Comparison of ENCODE assay signal across 8 cellular contexts in the genomic region with DNA sequence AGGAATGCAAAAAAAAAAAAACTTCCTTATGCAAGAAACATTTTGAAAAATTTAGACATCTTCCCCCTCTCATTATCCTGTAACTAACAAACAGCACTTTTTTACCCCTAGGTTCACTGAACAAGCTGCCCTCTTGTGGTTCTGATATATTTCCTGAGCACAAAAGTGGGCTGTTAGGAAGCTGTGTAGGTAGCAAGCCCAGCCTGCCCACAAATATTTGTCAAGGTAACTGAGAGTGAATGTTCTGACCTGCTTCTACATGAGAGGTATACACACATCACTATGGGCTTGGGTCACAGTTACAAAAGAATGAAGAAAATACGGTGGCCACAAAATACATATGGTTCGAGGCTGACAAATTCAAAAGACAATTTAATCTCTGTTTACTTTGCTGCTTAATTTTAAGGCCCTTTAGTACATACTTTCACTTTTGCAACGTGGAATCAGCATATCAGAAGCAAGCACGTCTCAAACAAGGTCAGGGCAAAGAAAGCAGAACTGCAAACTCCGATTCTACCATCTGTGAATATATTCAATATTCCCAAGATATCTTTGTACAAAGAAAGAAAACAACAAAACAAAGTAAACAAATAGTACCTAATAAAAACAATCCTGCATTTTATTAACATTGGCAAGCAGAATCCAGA.
A peak's percentile ranks its signal among the peaks of the same experiment; 100 is the strongest.
DNase-seq lines count a peak whose midpoint lies in the region; ATAC-seq, FAIRE-seq and TF ChIP-seq lines count a peak whose summit lies in the region.

No MANE protein-coding gene starts in this region.

- intact Hi-C loops in activated CD8-positive, alpha-beta T cell treated with anti-CD3 and anti-CD28 coated beads for 36 hours (cut with micrococcal nuclease) = loop anchor here (10.0 kb wide), 1 partner anchor 164 kb away; no protein-coding TSS in a partner anchor
- intact Hi-C loops in aorta (cut with DNase I) = no loop called here

- peak overlapping the region; percentile 63 for H3K27ac Mint-ChIP-seq in activated CD8-positive, alpha-beta T cell treated with anti-CD3 and anti-CD28 coated beads for 36 hours

- POLR2A ChIA-PET in activated CD8-positive, alpha-beta T cell treated with anti-CD3 and anti-CD28 coated beads for 36 hours (lab: Charles Lee) = interaction anchor here (1.5 kb wide), 1 partner anchor 9 kb away, joined by 3 read pairs; no protein-coding TSS in a partner anchor

- 4 to 7% (median 5%) methylated on average over 5 of the region's 5 CpGs for WGBS in small intestine, 3 donors
- 21 to 29% methylated on average over 5 of the region's 5 CpGs for WGBS in aorta, 2 donors

- ATAC-seq in HG02588 (IDR thresholded peaks at IDR 0.05; ENCODE audit: unreplicated experiment) = peak; percentile 52
- ATAC-seq in activated CD8-positive, alpha-beta T cell treated with anti-CD3 and anti-CD28 coated beads for 36 hours = peak; percentile 77
- ATAC-seq in aorta (ENCODE audit: low FRiP score) = no peak

- H3K27me3 ChIP-seq in cardiac muscle cell (no peaks in the 10 kb centered on the region), small intestine (ENCODE audit: control insufficient read depth in 2 of 2, insufficient read depth in 2 of 2, low read length in 2 of 2) (no peaks in the 10 kb centered on the region), aorta (ENCODE audit: control insufficient read depth in 1 of 2, insufficient read depth in 2 of 2, low read length in 1 of 2) (no peaks in the 10 kb centered on the region)

- H3K4me1 ChIP-seq in cardiac muscle cell (ENCODE audit: low read depth) = no peaks in the 10 kb centered on the region
- peaks cover 0 to 2% of the 10 kb centered on the region in 2 donors for H3K4me1 ChIP-seq in small intestine (ENCODE audit: control insufficient read depth in 2 of 2, insufficient read depth in 1 of 2, low read depth in 1 of 2, low read length in 1 of 2)
- no peaks in the 10 kb centered on the region for H3K4me1 ChIP-seq in aorta (ENCODE audit: control insufficient read depth in 1 of 2, insufficient read depth in 2 of 2, low read length in 2 of 2)

- CTCF ChIA-PET in activated CD8-positive, alpha-beta T cell treated with anti-CD3 and anti-CD28 coated beads for 36 hours (lab: Charles Lee) = interaction anchor here (1.1 to 1.9 kb wide), 3 partner anchors 13 to 309 kb away, joined by 4 to 5 read pairs (median 5); no protein-coding TSS in a partner anchor

- TF ChIP-seq CTCF in AG09319 (IDR thresholded peaks at IDR 0.05; ENCODE audit: low read depth, low read length) = peak; percentile 48
- peak; percentile 36 for TF ChIP-seq CTCF in GM12864 (IDR thresholded peaks at IDR 0.05; ENCODE audit: low read depth, low read length, missing control alignments)
- peak; percentile 41 for TF ChIP-seq CTCF in NB4 (IDR thresholded peaks at IDR 0.05; ENCODE audit: low read depth, low read length)
- peak; percentile 34 for TF ChIP-seq CTCF in activated CD8-positive, alpha-beta T cell treated with anti-CD3 and anti-CD28 coated beads for 36 hours (IDR thresholded peaks at IDR 0.05)
- peak; percentile 49 for TF ChIP-seq CTCF in cardiac muscle cell (IDR thresholded peaks at IDR 0.05; ENCODE audit: low read depth, low read length)

- H3K9me3 ChIP-seq in cardiac muscle cell (ENCODE audit: low read depth) (no peaks in the 10 kb centered on the region), small intestine (ENCODE audit: control insufficient read depth, low read depth) (no peaks in the 10 kb centered on the region), aorta (ENCODE audit: control insufficient read depth, low read length) (no peaks in the 10 kb centered on the region)

- no peaks in the 10 kb centered on the region for H3K27me3 Mint-ChIP-seq in activated CD8-positive, alpha-beta T cell treated with anti-CD3 and anti-CD28 coated beads for 36 hours

- no peak for TF ChIP-seq POLR2A in NB4 (IDR thresholded peaks at IDR 0.05; ENCODE audit: extremely low read depth, insufficient read length)

- no peaks in the 10 kb centered on the region for H3K36me3 Mint-ChIP-seq in activated CD8-positive, alpha-beta T cell treated with anti-CD3 and anti-CD28 coated beads for 36 hours (ENCODE audit: low read depth)

- DNase-seq in AG09319 (ENCODE audit: extremely low read depth, low read depth) (peak; percentile 19), GM12864 (ENCODE audit: low read depth) (peak; percentile 71), NB4 (ENCODE audit: low read depth) (peak; percentile 75), cardiac muscle cell (ENCODE audit: low read depth in 1 of 2, low spot score in 1 of 2) (peak; percentile 30 to 69), small intestine (peak; percentile 74), aorta (no peak)
- peak; percentile 32 for DNase-seq in activated CD8-positive, alpha-beta T cell treated with anti-CD3 and anti-CD28 coated beads for 36 hours

- H3K4me3 ChIP-seq in GM12864 (ENCODE audit: low read depth, low read length) = peak overlapping the region; percentile 30
- H3K4me3 ChIP-seq in NB4 (ENCODE audit: low read depth, low read length) = peak overlapping the region; percentile 59
- H3K4me3 ChIP-seq in cardiac muscle cell = no peak overlapping the region
- H3K4me3 ChIP-seq in small intestine (ENCODE audit: low read depth in 1 of 2, low read length in 2 of 2) = peak overlapping the region in 1 of 2 donors; percentile 33
- H3K4me3 ChIP-seq in aorta (ENCODE audit: low read length in 2 of 2) = no peak overlapping the region

- H3K9me3 Mint-ChIP-seq in activated CD8-positive, alpha-beta T cell treated with anti-CD3 and anti-CD28 coated beads for 36 hours = no peaks in the 10 kb centered on the region

- H3K36me3 ChIP-seq in cardiac muscle cell (no peaks in the 10 kb centered on the region), small intestine (ENCODE audit: control insufficient read depth in 2 of 2, insufficient read depth in 2 of 2, low read length in 2 of 2) (no peaks in the 10 kb centered on the region), aorta (ENCODE audit: control insufficient read depth in 1 of 2, insufficient read depth in 2 of 2, low read length in 1 of 2) (no peaks in the 10 kb centered on the region)

- FAIRE-seq in small intestine (lab: Jason Lieb, UNC) = no peak

- H3K4me1 Mint-ChIP-seq in activated CD8-positive, alpha-beta T cell treated with anti-CD3 and anti-CD28 coated beads for 36 hours (ENCODE audit: low read depth) = peaks cover 19% of the 10 kb centered on the region

- H3K4me3 Mint-ChIP-seq in activated CD8-positive, alpha-beta T cell treated with anti-CD3 and anti-CD28 coated beads for 36 hours = peak overlapping the region; percentile 59

- no peak overlapping the region for H3K27ac ChIP-seq in cardiac muscle cell
- peak overlapping the region; percentile 70 to 89 for H3K27ac ChIP-seq in small intestine (ENCODE audit: low read depth in 1 of 2, low read length in 1 of 2)
- H3K27ac ChIP-seq in aorta (ENCODE audit: low read depth in 1 of 2, low read length in 2 of 2) = no peak overlapping the region

Comparison
In these comparisons a context has a peak if more than half of its experiments do, and no peak if none do; other contexts are left out.
1. DNase-seq: peak in AG09319 (single experiment), GM12864 (single experiment), NB4 (single experiment), activated CD8-positive, alpha-beta T cell treated with anti-CD3 and anti-CD28 coated beads for 36 hours (single experiment), cardiac muscle cell (2 of 2) and small intestine (single experiment); none in aorta (0 of 2).
2. H3K4me3 ChIP-seq: peak in GM12864 (single experiment) and NB4 (single experiment); none in cardiac muscle cell (single experiment) and aorta (0 of 2).
3. H3K27ac ChIP-seq: peak in small intestine (2 of 2); none in cardiac muscle cell (single experiment) and aorta (0 of 2).
4. Peak in every context shown above with its lines, with median percentiles within 50 percentile points of each other: CTCF ChIP-seq.